In genomic region chr17:29588561-29589411, GRCh38 we compare ENCODE assay signal across 1 cellular context.
TF ChIP-seq lines count a peak whose summit lies in the region.

No MANE protein-coding gene starts in this region.

TF ChIP-seq in HepG2, 621 proteins besides CTCF, POLR2A, EP300 and RAD21 (continued from another document):
- TF ChIP-seq, protein P1, sequence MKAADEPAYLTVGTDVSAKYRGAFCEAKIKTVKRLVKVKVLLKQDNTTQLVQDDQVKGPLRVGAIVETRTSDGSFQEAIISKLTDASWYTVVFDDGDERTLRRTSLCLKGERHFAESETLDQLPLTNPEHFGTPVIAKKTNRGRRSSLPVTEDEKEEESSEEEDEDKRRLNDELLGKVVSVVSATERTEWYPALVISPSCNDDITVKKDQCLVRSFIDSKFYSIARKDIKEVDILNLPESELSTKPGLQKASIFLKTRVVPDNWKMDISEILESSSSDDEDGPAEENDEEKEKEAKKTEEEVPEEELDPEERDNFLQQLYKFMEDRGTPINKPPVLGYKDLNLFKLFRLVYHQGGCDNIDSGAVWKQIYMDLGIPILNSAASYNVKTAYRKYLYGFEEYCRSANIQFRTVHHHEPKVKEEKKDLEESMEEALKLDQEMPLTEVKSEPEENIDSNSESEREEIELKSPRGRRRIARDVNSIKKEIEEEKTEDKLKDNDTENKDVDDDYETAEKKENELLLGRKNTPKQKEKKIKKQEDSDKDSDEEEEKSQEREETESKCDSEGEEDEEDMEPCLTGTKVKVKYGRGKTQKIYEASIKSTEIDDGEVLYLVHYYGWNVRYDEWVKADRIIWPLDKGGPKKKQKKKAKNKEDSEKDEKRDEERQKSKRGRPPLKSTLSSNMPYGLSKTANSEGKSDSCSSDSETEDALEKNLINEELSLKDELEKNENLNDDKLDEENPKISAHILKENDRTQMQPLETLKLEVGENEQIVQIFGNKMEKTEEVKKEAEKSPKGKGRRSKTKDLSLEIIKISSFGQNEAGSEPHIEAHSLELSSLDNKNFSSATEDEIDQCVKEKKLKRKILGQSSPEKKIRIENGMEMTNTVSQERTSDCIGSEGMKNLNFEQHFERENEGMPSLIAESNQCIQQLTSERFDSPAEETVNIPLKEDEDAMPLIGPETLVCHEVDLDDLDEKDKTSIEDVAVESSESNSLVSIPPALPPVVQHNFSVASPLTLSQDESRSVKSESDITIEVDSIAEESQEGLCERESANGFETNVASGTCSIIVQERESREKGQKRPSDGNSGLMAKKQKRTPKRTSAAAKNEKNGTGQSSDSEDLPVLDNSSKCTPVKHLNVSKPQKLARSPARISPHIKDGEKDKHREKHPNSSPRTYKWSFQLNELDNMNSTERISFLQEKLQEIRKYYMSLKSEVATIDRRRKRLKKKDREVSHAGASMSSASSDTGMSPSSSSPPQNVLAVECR (CRISPR knock-in tag; IDR thresholded peaks at IDR 0.05; ENCODE audit: borderline replicate concordance) = peak; percentile 60
- TF ChIP-seq HNF4A (CRISPR knock-in tag; IDR thresholded peaks at IDR 0.05) (no peak), ZNF224 (CRISPR knock-in tag; IDR thresholded peaks at IDR 0.05) (no peak), ARID3A (IDR thresholded peaks at IDR 0.05; ENCODE audit: low read depth, low read length) (no peak), PREB (CRISPR knock-in tag; IDR thresholded peaks at IDR 0.05) (no peak), NFE2L1 (CRISPR knock-in tag; IDR thresholded peaks at IDR 0.05; ENCODE audit: borderline replicate concordance) (no peak), ZBTB46 (CRISPR knock-in tag; IDR thresholded peaks at IDR 0.05; ENCODE audit: borderline replicate concordance) (no peak), KDM2A (CRISPR knock-in tag; IDR thresholded peaks at IDR 0.05; ENCODE audit: borderline replicate concordance, low read depth) (no peak), PHF8 (CRISPR knock-in tag; IDR thresholded peaks at IDR 0.05) (peak; percentile 61), YEATS2 (CRISPR knock-in tag; IDR thresholded peaks at IDR 0.05; ENCODE audit: borderline replicate concordance) (no peak), NRL (CRISPR knock-in tag; IDR thresholded peaks at IDR 0.05; ENCODE audit: borderline replicate concordance) (peak; percentile 58; the same call in 1 of the 2 replicates), KDM3A (CRISPR knock-in tag; IDR thresholded peaks at IDR 0.05; ENCODE audit: low read depth) (0 out of 2 replicates have a peak, but pooled peaks have one; percentile 51), NFIB (CRISPR knock-in tag; IDR thresholded peaks at IDR 0.05; ENCODE audit: borderline replicate concordance) (no peak), MIER3 (CRISPR knock-in tag; IDR thresholded peaks at IDR 0.05; ENCODE audit: borderline replicate concordance) (no peak), ZNF770 (CRISPR knock-in tag; IDR thresholded peaks at IDR 0.05) (no peak), MEIS2 (CRISPR knock-in tag; IDR thresholded peaks at IDR 0.05) (0 out of 2 replicates have a peak, but pooled peaks have one; percentile 26), BORCS8-MEF2B (CRISPR knock-in tag; IDR thresholded peaks at IDR 0.05) (peak; percentile 28; the same call in 1 of the 2 replicates)
- TF ChIP-seq, protein P2, sequence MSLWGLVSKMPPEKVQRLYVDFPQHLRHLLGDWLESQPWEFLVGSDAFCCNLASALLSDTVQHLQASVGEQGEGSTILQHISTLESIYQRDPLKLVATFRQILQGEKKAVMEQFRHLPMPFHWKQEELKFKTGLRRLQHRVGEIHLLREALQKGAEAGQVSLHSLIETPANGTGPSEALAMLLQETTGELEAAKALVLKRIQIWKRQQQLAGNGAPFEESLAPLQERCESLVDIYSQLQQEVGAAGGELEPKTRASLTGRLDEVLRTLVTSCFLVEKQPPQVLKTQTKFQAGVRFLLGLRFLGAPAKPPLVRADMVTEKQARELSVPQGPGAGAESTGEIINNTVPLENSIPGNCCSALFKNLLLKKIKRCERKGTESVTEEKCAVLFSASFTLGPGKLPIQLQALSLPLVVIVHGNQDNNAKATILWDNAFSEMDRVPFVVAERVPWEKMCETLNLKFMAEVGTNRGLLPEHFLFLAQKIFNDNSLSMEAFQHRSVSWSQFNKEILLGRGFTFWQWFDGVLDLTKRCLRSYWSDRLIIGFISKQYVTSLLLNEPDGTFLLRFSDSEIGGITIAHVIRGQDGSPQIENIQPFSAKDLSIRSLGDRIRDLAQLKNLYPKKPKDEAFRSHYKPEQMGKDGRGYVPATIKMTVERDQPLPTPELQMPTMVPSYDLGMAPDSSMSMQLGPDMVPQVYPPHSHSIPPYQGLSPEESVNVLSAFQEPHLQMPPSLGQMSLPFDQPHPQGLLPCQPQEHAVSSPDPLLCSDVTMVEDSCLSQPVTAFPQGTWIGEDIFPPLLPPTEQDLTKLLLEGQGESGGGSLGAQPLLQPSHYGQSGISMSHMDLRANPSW (CRISPR knock-in tag; IDR thresholded peaks at IDR 0.05; ENCODE audit: borderline replicate concordance) = no peak
- TF ChIP-seq, protein P3, sequence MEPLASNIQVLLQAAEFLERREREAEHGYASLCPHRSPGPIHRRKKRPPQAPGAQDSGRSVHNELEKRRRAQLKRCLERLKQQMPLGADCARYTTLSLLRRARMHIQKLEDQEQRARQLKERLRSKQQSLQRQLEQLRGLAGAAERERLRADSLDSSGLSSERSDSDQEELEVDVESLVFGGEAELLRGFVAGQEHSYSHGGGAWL (CRISPR knock-in tag; IDR thresholded peaks at IDR 0.05) = 0 out of 2 replicates have a peak, but pooled peaks have one; percentile 36
- TF ChIP-seq, protein P4, sequence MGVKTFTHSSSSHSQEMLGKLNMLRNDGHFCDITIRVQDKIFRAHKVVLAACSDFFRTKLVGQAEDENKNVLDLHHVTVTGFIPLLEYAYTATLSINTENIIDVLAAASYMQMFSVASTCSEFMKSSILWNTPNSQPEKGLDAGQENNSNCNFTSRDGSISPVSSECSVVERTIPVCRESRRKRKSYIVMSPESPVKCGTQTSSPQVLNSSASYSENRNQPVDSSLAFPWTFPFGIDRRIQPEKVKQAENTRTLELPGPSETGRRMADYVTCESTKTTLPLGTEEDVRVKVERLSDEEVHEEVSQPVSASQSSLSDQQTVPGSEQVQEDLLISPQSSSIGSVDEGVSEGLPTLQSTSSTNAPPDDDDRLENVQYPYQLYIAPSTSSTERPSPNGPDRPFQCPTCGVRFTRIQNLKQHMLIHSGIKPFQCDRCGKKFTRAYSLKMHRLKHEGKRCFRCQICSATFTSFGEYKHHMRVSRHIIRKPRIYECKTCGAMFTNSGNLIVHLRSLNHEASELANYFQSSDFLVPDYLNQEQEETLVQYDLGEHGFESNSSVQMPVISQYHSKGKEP (CRISPR knock-in tag; IDR thresholded peaks at IDR 0.05) = no peak
